22 cellular contexts compared by ENCODE assay signal in genomic region chr2:130831356-130831755, GRCh38. TPM values are rescaled to one million over a fixed set of nuclear protein-coding genes. Genes with fewer than 3 reads are reported as not detected.
DNase-seq lines count a peak whose midpoint lies in the region; ATAC-seq and TF ChIP-seq lines count a peak whose summit lies in the region.
"Had no signal": no experiment of that assay in that cellular context is flagged by ENCODE, and none has a peak within 500 bp of the region (broad histone marks: within the 10 kb centered on the region; RNA-seq: fewer than 3 reads in every experiment).

No MANE protein-coding gene starts in this region.

- H3K27ac Mint-ChIP-seq in chondrocyte (ENCODE audit: unreplicated experiment), result no peak overlapping the region
- no peak overlapping the region for H3K27ac Mint-ChIP-seq in stimulated activated effector memory CD8-positive, alpha-beta T cell treated with anti-CD3 and anti-CD28 coated beads, Interleukin-12 subunit alpha, Interleukin-12 subunit beta, amount 100 ng/mL, for 72 hours
- H3K27ac Mint-ChIP-seq in effector memory CD8-positive, alpha-beta T cell, result no peak overlapping the region
- H3K27ac Mint-ChIP-seq: CD4-positive, alpha-beta T cell had no signal

- H3K9me3 Mint-ChIP-seq in chondrocyte (ENCODE audit: low read depth), result no peaks in the 10 kb centered on the region
- H3K9me3 Mint-ChIP-seq in stimulated activated effector memory CD8-positive, alpha-beta T cell treated with anti-CD3 and anti-CD28 coated beads, Interleukin-12 subunit alpha, Interleukin-12 subunit beta, amount 100 ng/mL, for 72 hours, result no peaks in the 10 kb centered on the region
- no peaks in the 10 kb centered on the region for H3K9me3 Mint-ChIP-seq in effector memory CD8-positive, alpha-beta T cell
- H3K9me3 Mint-ChIP-seq: CD4-positive, alpha-beta T cell had no signal

- H3K27me3 Mint-ChIP-seq in chondrocyte (ENCODE audit: low read depth), result peaks cover 14% of the 10 kb centered on the region
- peaks cover 29 to 49% of the 10 kb centered on the region in 2 donors for H3K27me3 Mint-ChIP-seq in effector memory CD8-positive, alpha-beta T cell

- no peak for DNase-seq in NT2/D1 (ENCODE audit: low read depth, low spot score)
- DNase-seq in chondrocyte (ENCODE audit: low spot score), result peak; percentile 61
- DNase-seq in medulla oblongata (ENCODE audit: extremely low spot score), result peak; percentile 49
- DNase-seq in stimulated activated effector memory CD8-positive, alpha-beta T cell treated with anti-CD3 and anti-CD28 coated beads, Interleukin-12 subunit alpha, Interleukin-12 subunit beta, amount 100 ng/mL, for 72 hours (ENCODE audit: low spot score in 2 of 2), result no peak
- DNase-seq in effector memory CD8-positive, alpha-beta T cell, result no peak
- no peak for DNase-seq in NCI-H1436 (lab: John Stamatoyannopoulos, UW)
- DNase-seq: AML-193; CD4-positive, alpha-beta T cell; H7; NCI-H1092; NCI-H1417 treated with DMSO at 0.1 percent for 48 hours; NCI-H187; NCI-H2081 treated with DMSO at 0.1 percent for 48 hours; NCI-H2171; NCI-H524; NCI-H748 treated with DMSO at 0.1 percent for 48 hours; PC-3; Right ventricle myocardium superior had no signal

- peaks cover 17% of the 10 kb centered on the region for H3K27me3 ChIP-seq in NT2/D1 (ENCODE audit: insufficient read depth, insufficient read length)
- H3K27me3 ChIP-seq: SJSA1 had no signal

- no peak overlapping the region for H3K4me3 Mint-ChIP-seq in chondrocyte (ENCODE audit: unreplicated experiment)
- no peak overlapping the region for H3K4me3 Mint-ChIP-seq in stimulated activated effector memory CD8-positive, alpha-beta T cell treated with anti-CD3 and anti-CD28 coated beads, Interleukin-12 subunit alpha, Interleukin-12 subunit beta, amount 100 ng/mL, for 72 hours
- H3K4me3 Mint-ChIP-seq in effector memory CD8-positive, alpha-beta T cell, result no peak overlapping the region
- H3K4me3 Mint-ChIP-seq: CD4-positive, alpha-beta T cell had no signal

- peak overlapping the region; percentile 17 for H3K9ac ChIP-seq in NT2/D1 (ENCODE audit: insufficient read length, low read depth)
- H3K9ac ChIP-seq: BLaER1 treated with 17β-estradiol and CSF1 and Interleukin-3, amounts not matched to agents 10 nM and 100 nM had no signal

- H3K36me3 Mint-ChIP-seq in chondrocyte (ENCODE audit: low read depth), result no peaks in the 10 kb centered on the region
- H3K36me3 Mint-ChIP-seq in stimulated activated effector memory CD8-positive, alpha-beta T cell treated with anti-CD3 and anti-CD28 coated beads, Interleukin-12 subunit alpha, Interleukin-12 subunit beta, amount 100 ng/mL, for 72 hours, result no peaks in the 10 kb centered on the region
- no peaks in the 10 kb centered on the region for H3K36me3 Mint-ChIP-seq in effector memory CD8-positive, alpha-beta T cell (ENCODE audit: insufficient read depth)

- peaks cover 35% of the 10 kb centered on the region for H3K4me1 ChIP-seq in NT2/D1 (ENCODE audit: insufficient read depth, insufficient read length)

- peak; percentile 23 for ATAC-seq in stimulated activated effector memory CD8-positive, alpha-beta T cell treated with anti-CD3 and anti-CD28 coated beads, Interleukin-12 subunit alpha, Interleukin-12 subunit beta, amount 100 ng/mL, for 72 hours
- ATAC-seq in effector memory CD8-positive, alpha-beta T cell (replicated peaks), result no peak
- ATAC-seq in HG03039 (IDR thresholded peaks at IDR 0.05; ENCODE audit: unreplicated experiment), result no peak
- ATAC-seq: A549, PC-3 had no signal

- no peak overlapping the region for H3K4me3 ChIP-seq in NT2/D1 (ENCODE audit: insufficient read length, low read depth)
- H3K4me3 ChIP-seq: A549; BLaER1 treated with 17β-estradiol and CSF1 and Interleukin-3, amounts not matched to agents 10 nM and 100 nM; SJSA1 had no signal

- H3K36me3 ChIP-seq in NT2/D1 (ENCODE audit: insufficient read depth, insufficient read length, low read length), result no peaks in the 10 kb centered on the region
- H3K36me3 ChIP-seq: BLaER1 treated with 17β-estradiol and CSF1 and Interleukin-3, amounts not matched to agents 10 nM and 100 nM; SJSA1 had no signal

- TF ChIP-seq CTCF in chondrocyte (IDR thresholded peaks at IDR 0.05), result no peak

- H3K9me3 ChIP-seq in NT2/D1 (ENCODE audit: insufficient read depth, low read length), result no peaks in the 10 kb centered on the region
- H3K9me3 ChIP-seq: A549; BLaER1 treated with 17β-estradiol and CSF1 and Interleukin-3, amounts not matched to agents 10 nM and 100 nM; SJSA1 had no signal

- peaks cover 4% of the 10 kb centered on the region for H3K4me1 Mint-ChIP-seq in chondrocyte (ENCODE audit: low read depth)
- no peaks in the 10 kb centered on the region for H3K4me1 Mint-ChIP-seq in stimulated activated effector memory CD8-positive, alpha-beta T cell treated with anti-CD3 and anti-CD28 coated beads, Interleukin-12 subunit alpha, Interleukin-12 subunit beta, amount 100 ng/mL, for 72 hours
- no peaks in the 10 kb centered on the region for H3K4me1 Mint-ChIP-seq in effector memory CD8-positive, alpha-beta T cell (ENCODE audit: low read depth in 2 of 2)

RNA-seq across cellular contexts. Expression of gene ARHGEF4, which starts 5.4 kb away (rescaled TPM):
- 6.3 to 12.3 TPM (median 10.6 TPM) in 3 replicates for total RNA-seq in chondrocyte

Comparison
In these comparisons a context has a peak if more than half of its experiments do, and no peak if none do; other contexts are left out.
1. DNase-seq: peak in chondrocyte (single experiment) and medulla oblongata (single experiment); none in NT2/D1 (single experiment), stimulated activated effector memory CD8-positive, alpha-beta T cell treated with anti-CD3 and anti-CD28 coated beads, Interleukin-12 subunit alpha, Interleukin-12 subunit beta, amount 100 ng/mL, for 72 hours (0 of 2), effector memory CD8-positive, alpha-beta T cell (0 of 3) and NCI-H1436 (single experiment).